In genomic region chr2:3180082-3180908, GRCh38 we compare ENCODE assay signal across 1 cellular context.
TF ChIP-seq lines count a peak whose summit lies in the region.

No MANE protein-coding gene starts in this region.

TF ChIP-seq in HepG2, 621 proteins besides CTCF, POLR2A, EP300 and RAD21 (continued from another document):
- no peak for TF ChIP-seq MYPOP (CRISPR knock-in tag; IDR thresholded peaks at IDR 0.05)
- TF ChIP-seq TARDBP (CRISPR knock-in tag; IDR thresholded peaks at IDR 0.05) = no peak
- TF ChIP-seq POGZ (CRISPR knock-in tag; IDR thresholded peaks at IDR 0.05) = no peak
- no peak for TF ChIP-seq FIP1L1 (IDR thresholded peaks at IDR 0.05; ENCODE audit: borderline replicate concordance, insufficient read depth, low read depth, low read length)
